ENCODE assay signal across 14 cellular contexts in genomic region chr5:131814990-131815389, GRCh38. TPM values are rescaled to one million over a fixed set of nuclear protein-coding genes. Genes with fewer than 3 reads are reported as not detected.
DNase-seq lines count a peak whose midpoint lies in the region; TF ChIP-seq lines count a peak whose summit lies in the region.
"Had no signal": no experiment of that assay in that cellular context is flagged by ENCODE, and none has a peak within 500 bp of the region (broad histone marks: within the 10 kb centered on the region; RNA-seq: fewer than 3 reads in every experiment).

No MANE protein-coding gene starts in this region.

- 53% methylated on average over 2 of the region's 2 CpGs for WGBS in suprapubic skin

- DNase-seq in HFF-Myc (ENCODE audit: extremely low read depth, low read depth): peak; percentile 75
- DNase-seq in SW480 (ENCODE audit: low spot score): peak; percentile 53
- peak; percentile 79 to 87 for DNase-seq in foreskin fibroblast
- DNase-seq in skeletal muscle cell (ENCODE audit: low read depth): peak; percentile 39
- DNase-seq in suprapubic skin (ENCODE audit: low spot score in 2 of 2): no peak
- DNase-seq in superior temporal gyrus (ENCODE audit: extremely low spot score): no peak
- no peak for DNase-seq in DMS79 (lab: John Stamatoyannopoulos, UW)
- DNase-seq in germinal center (ENCODE audit: low spot score): no peak
- DNase-seq: activated effector memory CD4-positive, alpha-beta T cell treated with Interleukin-2 at 50 U/mL for 16 hours; effector CD4-positive, alpha-beta T cell; GDM1; NCI-H1417; NK-92 treated with Interleukin-12 subunit alpha and Interleukin-12 subunit beta, amount 100 ng/mL, for 24 hours had no signal

- no peak for TF ChIP-seq CTCF in HFF-Myc (IDR thresholded peaks at IDR 0.05; ENCODE audit: low read depth, low read length, missing control alignments)
- no peak for TF ChIP-seq CTCF in foreskin fibroblast (IDR thresholded peaks at IDR 0.05; ENCODE audit: low read depth, low read length)
- no peak for TF ChIP-seq CTCF in suprapubic skin (IDR thresholded peaks at IDR 0.05)

- H3K9me3 ChIP-seq in suprapubic skin: no peaks in the 10 kb centered on the region
- H3K9me3 ChIP-seq: right atrium auricular region had no signal

- no peak overlapping the region for H3K4me3 ChIP-seq in HFF-Myc (replicated peaks; ENCODE audit: low read depth, low read length)
- H3K4me3 ChIP-seq in foreskin fibroblast (ENCODE audit: low read depth in 1 of 2, low read length in 2 of 2): no peak overlapping the region
- no peak overlapping the region for H3K4me3 ChIP-seq in skeletal muscle cell (ENCODE audit: low read depth, low read length)
- no peak overlapping the region for H3K4me3 ChIP-seq in suprapubic skin
- H3K4me3 ChIP-seq: right atrium auricular region had no signal

- no peaks in the 10 kb centered on the region for H3K4me1 ChIP-seq in suprapubic skin

- H3K27ac ChIP-seq in suprapubic skin: no peak overlapping the region
- H3K27ac ChIP-seq: right atrium auricular region had no signal

- no peaks in the 10 kb centered on the region for H3K27me3 ChIP-seq in suprapubic skin
- H3K27me3 ChIP-seq: right atrium auricular region had no signal

- no peak for TF ChIP-seq POLR2A in suprapubic skin (IDR thresholded peaks at IDR 0.05)

- no peak for TF ChIP-seq EP300 in suprapubic skin (IDR thresholded peaks at IDR 0.05)

- no peaks in the 10 kb centered on the region for H3K36me3 ChIP-seq in suprapubic skin
- H3K36me3 ChIP-seq: right atrium auricular region had no signal

RNA-seq across cellular contexts. Expression of gene FNIP1, which starts 18.2 kb away (rescaled TPM):
- total RNA-seq in suprapubic skin: 10 to 100 TPM; 24.6 to 65.4 (median 26.9) TPM

Comparison
In these comparisons a context has a peak if more than half of its experiments do, and no peak if none do; other contexts are left out.
1. DNase-seq: peak in HFF-Myc (single experiment), SW480 (single experiment), foreskin fibroblast (2 of 2) and skeletal muscle cell (single experiment); none in suprapubic skin (0 of 2), superior temporal gyrus (single experiment), DMS79 (single experiment) and germinal center (single experiment).